ENCODE assay signal across 27 cellular contexts in the genomic region with DNA sequence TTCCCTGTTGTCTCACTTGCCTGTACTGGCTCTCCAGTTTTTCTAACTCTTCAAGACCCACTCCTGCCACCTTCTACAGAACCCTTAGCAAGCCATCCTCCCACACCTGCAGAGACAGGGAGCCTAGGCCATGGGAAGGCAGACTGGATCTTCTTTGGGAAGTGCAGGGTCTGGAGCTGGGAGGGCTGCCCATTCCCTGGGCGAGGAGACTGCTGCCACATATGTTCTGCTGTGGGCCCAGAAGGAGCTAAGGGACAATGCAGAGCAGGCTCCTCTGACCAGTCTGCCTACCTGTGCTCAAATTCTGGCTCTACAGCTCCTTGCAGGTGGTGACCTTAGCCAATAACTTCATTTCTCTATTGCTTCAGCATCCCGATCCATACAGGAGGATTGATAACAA.
"Had no signal": no experiment of that assay in that cellular context is flagged by ENCODE, and none has a peak within 500 bp of the region (broad histone marks: within the 10 kb centered on the region; RNA-seq: fewer than 3 reads in every experiment).

No MANE protein-coding gene starts in this region.

- H3K36me3 Mint-ChIP-seq: naive thymus-derived CD4-positive, alpha-beta T cell; natural killer cell; neural progenitor cell; stimulated activated effector memory CD8-positive, alpha-beta T cell treated with anti-CD3 and anti-CD28 coated beads, Interleukin-12 subunit alpha, Interleukin-12 subunit beta, amount 100 ng/mL, for 72 hours; stimulated activated naive B cell treated with anti-CD40 and anti-IgM and Interleukin-4, amounts not matched to agents 10 μg/mL and 1 μg/mL and 100 μg/mL, for 72 hours; type B pancreatic cell had no signal

- H3K27ac Mint-ChIP-seq: naive thymus-derived CD4-positive, alpha-beta T cell; natural killer cell; nephron; neural progenitor cell; stimulated activated effector memory CD8-positive, alpha-beta T cell treated with anti-CD3 and anti-CD28 coated beads, Interleukin-12 subunit alpha, Interleukin-12 subunit beta, amount 100 ng/mL, for 72 hours; stimulated activated naive B cell treated with anti-CD40 and anti-IgM and Interleukin-4, amounts not matched to agents 10 μg/mL and 1 μg/mL and 100 μg/mL, for 72 hours; stimulated activated naive CD8-positive, alpha-beta T cell treated with anti-CD3 and anti-CD28 coated beads, Interleukin-15, Interleukin-2, amounts not matched to agents 100 ng/mL and 50 ng/mL, for 24 hours; type B pancreatic cell had no signal

- H3K27ac ChIP-seq: neural progenitor cell, neutrophil, pancreas, prostate gland, right lobe of liver, sigmoid colon, stomach, thoracic aorta, thyroid gland, tibial nerve, upper lobe of right lung, uterus had no signal

- H3K27me3 ChIP-seq: neural progenitor cell, neutrophil, pancreas, right lobe of liver, sigmoid colon, stomach, thyroid gland, tibial nerve, upper lobe of right lung, uterus had no signal

- ATAC-seq: naive thymus-derived CD4-positive, alpha-beta T cell; natural killer cell; right cardiac atrium; right lobe of liver; stimulated activated effector memory CD8-positive, alpha-beta T cell treated with anti-CD3 and anti-CD28 coated beads, Interleukin-12 subunit alpha, Interleukin-12 subunit beta, amount 100 ng/mL, for 72 hours; stimulated activated naive B cell treated with anti-CD40 and anti-IgM and Interleukin-4, amounts not matched to agents 10 μg/mL and 1 μg/mL and 100 μg/mL, for 72 hours; upper lobe of right lung had no signal

- H3K36me3 ChIP-seq: neural progenitor cell, neutrophil, pancreas, prostate gland, right lobe of liver, sigmoid colon, stomach, thoracic aorta, thyroid gland, tibial nerve, upper lobe of right lung, uterus had no signal

- DNase-seq: naive thymus-derived CD4-positive, alpha-beta T cell; natural killer cell; nucleus accumbens; pancreas; right cardiac atrium; right lobe of liver; sigmoid colon; small intestine; stimulated activated CD4-positive, alpha-beta T cell treated with anti-CD3 and anti-CD28 coated beads, Interleukin-15, amount 100 ng/mL, for 24 hours; stimulated activated CD4-positive, alpha-beta T cell treated with anti-CD3 and anti-CD28 coated beads, Interleukin-2, amount 100 ng/mL, for 24 hours; stimulated activated CD4-positive, alpha-beta T cell treated with anti-CD3 and anti-CD28 coated beads, Interleukin-2, amount 100 ng/mL, for 48 hours; stimulated activated CD4-positive, alpha-beta T cell treated with anti-CD3 and anti-CD28 coated beads, Interleukin-4, amount 100 ng/mL, for 24 hours; stimulated activated naive B cell treated with anti-CD40 and anti-IgM and Interleukin-4, amounts not matched to agents 10 μg/mL and 1 μg/mL and 100 μg/mL, for 72 hours; stimulated activated naive CD4-positive, alpha-beta T cell treated with Interleukin-2 at 50 U/mL for 16 hours; stomach; thyroid gland; upper lobe of right lung; uterus had no signal

- H3K4me3 Mint-ChIP-seq: naive thymus-derived CD4-positive, alpha-beta T cell; natural killer cell; nephron; neural progenitor cell; stimulated activated effector memory CD8-positive, alpha-beta T cell treated with anti-CD3 and anti-CD28 coated beads, Interleukin-12 subunit alpha, Interleukin-12 subunit beta, amount 100 ng/mL, for 72 hours; stimulated activated naive B cell treated with anti-CD40 and anti-IgM and Interleukin-4, amounts not matched to agents 10 μg/mL and 1 μg/mL and 100 μg/mL, for 72 hours; stimulated activated naive CD8-positive, alpha-beta T cell treated with anti-CD3 and anti-CD28 coated beads, Interleukin-15, Interleukin-2, amounts not matched to agents 100 ng/mL and 50 ng/mL, for 24 hours; type B pancreatic cell had no signal

- H2AFZ ChIP-seq: neural progenitor cell had no signal

- H3K4me3 ChIP-seq: neural progenitor cell, pancreas, prostate gland, right lobe of liver, sigmoid colon, stomach, thoracic aorta, thyroid gland, tibial nerve, upper lobe of right lung, uterus had no signal

- H3K4me1 Mint-ChIP-seq: natural killer cell; stimulated activated effector memory CD8-positive, alpha-beta T cell treated with anti-CD3 and anti-CD28 coated beads, Interleukin-12 subunit alpha, Interleukin-12 subunit beta, amount 100 ng/mL, for 72 hours had no signal

- H3K4me1 ChIP-seq: neural progenitor cell, pancreas, prostate gland, right lobe of liver, sigmoid colon, stomach, thyroid gland, tibial nerve, upper lobe of right lung, uterus had no signal

- H3K9me3 ChIP-seq: neutrophil, pancreas, prostate gland, right lobe of liver, sigmoid colon, stomach, thoracic aorta, thyroid gland, tibial nerve, upper lobe of right lung, uterus had no signal

- H3K9ac ChIP-seq: neural progenitor cell had no signal

- H3K27me3 Mint-ChIP-seq: stimulated activated naive B cell treated with anti-CD40 and anti-IgM and Interleukin-4, amounts not matched to agents 10 μg/mL and 1 μg/mL and 100 μg/mL, for 72 hours; stimulated activated naive CD8-positive, alpha-beta T cell treated with anti-CD3 and anti-CD28 coated beads, Interleukin-15, Interleukin-2, amounts not matched to agents 100 ng/mL and 50 ng/mL, for 24 hours had no signal

- H3K4me2 ChIP-seq: neural progenitor cell had no signal

- H3K9me3 Mint-ChIP-seq: nephron; neural progenitor cell; stimulated activated naive B cell treated with anti-CD40 and anti-IgM and Interleukin-4, amounts not matched to agents 10 μg/mL and 1 μg/mL and 100 μg/mL, for 72 hours; type B pancreatic cell had no signal
